20 cellular contexts compared by ENCODE assay signal in the genomic region with DNA sequence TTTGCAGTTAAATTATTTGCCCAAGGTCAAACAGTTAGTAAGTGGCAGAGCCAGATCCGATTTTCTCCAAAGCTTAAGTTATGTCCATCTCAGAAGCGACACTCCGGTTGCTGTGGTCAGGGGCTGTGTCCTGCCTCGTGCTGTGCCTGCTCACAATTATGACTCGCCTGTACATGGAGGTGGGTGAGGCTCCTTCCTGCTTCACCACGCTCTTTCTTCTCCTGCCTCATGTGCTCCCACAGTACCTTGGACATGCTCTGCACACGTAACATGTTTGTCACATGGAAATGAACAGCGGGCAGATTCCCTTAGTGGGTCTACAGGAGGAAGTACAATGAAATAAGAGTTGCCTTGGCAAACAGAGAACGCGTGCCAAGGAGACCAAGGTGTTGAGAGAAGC.
DNase-seq lines count a peak whose midpoint lies in the region; ATAC-seq and TF ChIP-seq lines count a peak whose summit lies in the region.
"Had no signal": no experiment of that assay in that cellular context is flagged by ENCODE, and none has a peak within 500 bp of the region (broad histone marks: within the 10 kb centered on the region; RNA-seq: fewer than 3 reads in every experiment).

No MANE protein-coding gene starts in this region.

- H3K18ac ChIP-seq in H9 (ENCODE audit: insufficient read length, low read depth, low read length) = no peak overlapping the region

- H3K9me3 ChIP-seq in H9 (ENCODE audit: control insufficient read depth, low read depth, low read length) (no peaks in the 10 kb centered on the region), testis (no peaks in the 10 kb centered on the region)
- H3K9me3 ChIP-seq: Caco-2, HAP-1 had no signal

- H3K27ac ChIP-seq in H9 (ENCODE audit: insufficient read length, low read depth, low read length) (no peak overlapping the region), coronary artery (no peak overlapping the region), testis (no peak overlapping the region)
- H3K27ac ChIP-seq: C4-2B, GM23248 had no signal

- no peak overlapping the region for H2AK5ac ChIP-seq in H9 (ENCODE audit: insufficient read length, low read length)

- H3K36me3 ChIP-seq in testis (ENCODE audit: low read depth, missing control alignments) = no peaks in the 10 kb centered on the region
- H3K36me3 ChIP-seq: HAP-1 had no signal

- WGBS in H9 (ENCODE audit: extremely low coverage, insufficient read length, low lambda C conversion rate) = no CpG with 5 or more reads among the region's 10 CpGs
- WGBS in testis, 2 donors = 84 to 87% methylated on average over 10 of the region's 10 CpGs

- no peaks in the 10 kb centered on the region for H3K79me2 ChIP-seq in H9 (ENCODE audit: insufficient read depth, low read length)

- H3K23ac ChIP-seq in H9 (ENCODE audit: insufficient read length, low read depth, low read length) = no peak overlapping the region

- no peak overlapping the region; a peak in 1 of 7 replicates for H3K27ac Mint-ChIP-seq in H9
- H3K27ac Mint-ChIP-seq: CD8-positive, alpha-beta T cell; HFFc6 had no signal

- no peaks in the 10 kb centered on the region for H3K23me2 ChIP-seq in H9 (ENCODE audit: insufficient read length, low read depth, low read length, poor library complexity, severe bottlenecking)

- H3K36me3 Mint-ChIP-seq in H9 (ENCODE audit: insufficient read depth in 1 of 3, low read depth in 3 of 3) = no peaks in the 10 kb centered on the region
- H3K36me3 Mint-ChIP-seq: CD4-positive, CD25-positive, alpha-beta regulatory T cell; CD8-positive, alpha-beta T cell had no signal

- ATAC-seq in HG02981 (IDR thresholded peaks at IDR 0.05; ENCODE audit: unreplicated experiment) = no peak
- no peak for ATAC-seq in HG03521 (IDR thresholded peaks at IDR 0.05; ENCODE audit: unreplicated experiment)
- ATAC-seq: CD8-positive, alpha-beta T cell; GM12878 had no signal

- no peaks in the 10 kb centered on the region for H3K9me3 Mint-ChIP-seq in H9
- H3K9me3 Mint-ChIP-seq: CD4-positive, CD25-positive, alpha-beta regulatory T cell; CD8-positive, alpha-beta T cell had no signal

- no peak overlapping the region for H2BK120ac ChIP-seq in H9 (ENCODE audit: low read depth, low read length, poor library complexity, severe bottlenecking)

- no peak overlapping the region for H3K4me3 Mint-ChIP-seq in H9
- H3K4me3 Mint-ChIP-seq: CD4-positive, CD25-positive, alpha-beta regulatory T cell; CD8-positive, alpha-beta T cell; HFFc6 had no signal

- H4K20me1 ChIP-seq in H9 (ENCODE audit: control insufficient read depth, insufficient read depth, insufficient read length) = no peaks in the 10 kb centered on the region

- no peak overlapping the region for H3K4me2 ChIP-seq in H9 (ENCODE audit: insufficient read depth, insufficient read length, low read length)

- DNase-seq in Daoy (ENCODE audit: low read depth) (peak; percentile 35), H9 (peak; percentile 21), coronary artery (ENCODE audit: low spot score) (peak; percentile 47), islet precursor cell (peak; percentile 44), testis (no peak), kidney glomerular epithelial cell (lab: John Stamatoyannopoulos, UW) (no peak)
- DNase-seq: Caco-2; CD4-positive, CD25-positive, alpha-beta regulatory T cell; CD8-positive, alpha-beta T cell; DMS153; DND-41; EL; GDM1; GM23248; HFFc6 had no signal

- H3K4ac ChIP-seq in H9 (ENCODE audit: low read depth, low read length) = no peak overlapping the region

- no peak overlapping the region for H2AFZ ChIP-seq in H9 (ENCODE audit: low read length)
- H2AFZ ChIP-seq: GM23248 had no signal

- no peak overlapping the region for H4K5ac ChIP-seq in H9 (ENCODE audit: insufficient read length, low read depth, low read length)

- H3K79me1 ChIP-seq in H9 (ENCODE audit: insufficient read depth, low read depth, low read length, poor library complexity, severe bottlenecking) = no peaks in the 10 kb centered on the region

- H3K27me3 ChIP-seq in H9 (ENCODE audit: insufficient read depth, low read length) = no peaks in the 10 kb centered on the region; the same call in 1 of the 2 replicates
- H3K27me3 ChIP-seq in testis = no peaks in the 10 kb centered on the region

- intact Hi-C loops in testis (cut with DNase I; ENCODE audit: low total_unique reads) = no loop called here

- no peak overlapping the region for H2BK12ac ChIP-seq in H9 (ENCODE audit: insufficient read length, low read depth, low read length)

- H3K14ac ChIP-seq in H9 (ENCODE audit: insufficient read depth, low read length) = no peak overlapping the region

- no peak overlapping the region for H2BK20ac ChIP-seq in H9 (ENCODE audit: low read depth, low read length, poor library complexity, severe bottlenecking)

- no peak overlapping the region for H4K91ac ChIP-seq in H9 (ENCODE audit: insufficient read length, low read depth, low read length)

- H3K4me3 ChIP-seq in coronary artery (no peak overlapping the region), testis (no peak overlapping the region)
- H3K4me3 ChIP-seq: GM12878, GM23248, HAP-1 had no signal

- no peak overlapping the region for H3K56ac ChIP-seq in H9 (ENCODE audit: insufficient read length, low read depth, low read length)

- H3T11ph ChIP-seq in H9 (ENCODE audit: low read length) = no peak overlapping the region

- H2BK15ac ChIP-seq in H9 (ENCODE audit: low read depth, low read length) = no peak overlapping the region

- peaks cover 11% of the 10 kb centered on the region; the same call in 1 of the 2 replicates for H3K27me3 Mint-ChIP-seq in H9 (ENCODE audit: low read depth)
- H3K27me3 Mint-ChIP-seq: CD4-positive, CD25-positive, alpha-beta regulatory T cell had no signal

- peaks cover 5 to 6% of the 10 kb centered on the region in 2 experiments for H3K4me1 Mint-ChIP-seq in H9

- TF ChIP-seq POLR2A in testis (IDR thresholded peaks at IDR 0.05) = no peak

- H2BK5ac ChIP-seq in H9 (ENCODE audit: insufficient read length, low read length) = no peak overlapping the region

- TF ChIP-seq CTCF in H9 (conservative IDR thresholded peaks at IDR 0.05) = no peak
- TF ChIP-seq CTCF in coronary artery (IDR thresholded peaks at IDR 0.05) = no peak
- no peak for TF ChIP-seq CTCF in testis (IDR thresholded peaks at IDR 0.05)

- H3K9ac ChIP-seq in H9 (ENCODE audit: extremely low read depth, insufficient read length, low read length) = no peak overlapping the region
- H3K9ac ChIP-seq: GM23248 had no signal

- no peak overlapping the region for H4K8ac ChIP-seq in H9 (replicated peaks; ENCODE audit: insufficient read length, low read depth, low read length)

- H3K4me1 ChIP-seq in H9 (ENCODE audit: insufficient read depth, low read length) (no peaks in the 10 kb centered on the region), testis (no peaks in the 10 kb centered on the region)
- H3K4me1 ChIP-seq: Caco-2, HAP-1 had no signal

Comparison
In these comparisons a context has a peak if more than half of its experiments do, and no peak if none do; other contexts are left out.
1. DNase-seq: peak in Daoy (single experiment), H9 (single experiment), coronary artery (single experiment) and islet precursor cell (single experiment); none in testis (single experiment) and kidney glomerular epithelial cell (single experiment).